Comparison of ENCODE assay signal across 26 cellular contexts in the genomic region with DNA sequence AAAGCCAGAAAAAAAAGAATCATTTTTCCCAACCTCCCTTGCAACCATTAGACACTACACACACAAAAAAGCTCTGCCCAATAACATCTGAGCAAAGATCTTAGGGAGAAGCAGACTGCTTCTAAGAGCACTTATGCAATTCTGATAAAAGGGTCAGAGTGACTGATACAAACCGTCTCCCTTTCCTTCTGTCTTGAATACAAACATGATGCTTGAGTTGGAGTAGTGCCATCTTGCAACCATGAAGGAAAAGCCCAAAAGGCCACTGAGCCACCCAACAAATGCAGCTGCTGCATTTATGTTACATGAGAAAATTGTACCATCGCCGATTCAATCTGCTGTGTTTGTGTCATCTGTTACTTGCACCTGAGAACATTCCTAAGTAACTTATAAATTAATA.
"Had no signal": no experiment of that assay in that cellular context is flagged by ENCODE, and none has a peak within 500 bp of the region (broad histone marks: within the 10 kb centered on the region; RNA-seq: fewer than 3 reads in every experiment).

No MANE protein-coding gene starts in this region.

- H3K36me3 ChIP-seq: brain microvascular endothelial cell, gastroesophageal sphincter, heart left ventricle, tibial artery had no signal

- H3K4me3 ChIP-seq: gastroesophageal sphincter, heart left ventricle, lung, tibial artery had no signal

- H3K36me3 Mint-ChIP-seq: activated CD4-positive, alpha-beta memory T cell treated with anti-CD3 and anti-CD28 coated beads for 36 hours had no signal

- H3K4me3 Mint-ChIP-seq: activated B cell treated with CpG ODN at 0.5 μM for 24 hours; activated CD4-positive, alpha-beta memory T cell treated with anti-CD3 and anti-CD28 coated beads for 36 hours; activated naive CD4-positive, alpha-beta T cell treated with anti-CD3 and anti-CD28 coated beads, Interleukin-2, amount 10 ng/mL, durations not matched to agents 7 days and 5 days; activated naive CD8-positive, alpha-beta T cell treated with anti-CD3 and anti-CD28 coated beads, Interleukin-2, amount 50 U/mL, for 24 hours; activated T-cell treated with anti-CD3 and anti-CD28 coated beads, Interleukin-2, amount 50 U/mL, for 4 hours; nephron had no signal

- ATAC-seq: activated naive CD8-positive, alpha-beta T cell treated with anti-CD3 and anti-CD28 coated beads, Interleukin-2, amount 50 U/mL, for 24 hours; activated T-cell treated with anti-CD3 and anti-CD28 coated beads, Interleukin-2, amount 50 U/mL, for 4 hours; esophagus mucosa; gastroesophageal sphincter; heart left ventricle; left lobe of liver had no signal

- H3K9me3 Mint-ChIP-seq: activated B cell treated with CpG ODN at 0.5 μM for 24 hours; activated CD4-positive, alpha-beta memory T cell treated with anti-CD3 and anti-CD28 coated beads for 36 hours; activated naive CD8-positive, alpha-beta T cell treated with anti-CD3 and anti-CD28 coated beads, Interleukin-2, amount 50 U/mL, for 24 hours; activated T-cell treated with anti-CD3 and anti-CD28 coated beads, Interleukin-2, amount 50 U/mL, for 4 hours; nephron had no signal

- H3K27me3 Mint-ChIP-seq: activated B cell treated with CpG ODN at 0.5 μM for 24 hours had no signal

- H3K27me3 ChIP-seq: brain microvascular endothelial cell, gastroesophageal sphincter, heart left ventricle, tibial artery had no signal

- H3K9me3 ChIP-seq: gastroesophageal sphincter, heart left ventricle, tibial artery had no signal

- FAIRE-seq: colon, kidney had no signal

- H3K27ac ChIP-seq: brain microvascular endothelial cell, gastroesophageal sphincter, tibial artery had no signal

- H3K27ac Mint-ChIP-seq: activated B cell treated with CpG ODN at 0.5 μM for 24 hours; activated CD4-positive, alpha-beta memory T cell treated with anti-CD3 and anti-CD28 coated beads for 36 hours; activated naive CD4-positive, alpha-beta T cell treated with anti-CD3 and anti-CD28 coated beads, Interleukin-2, amount 10 ng/mL, durations not matched to agents 7 days and 5 days; activated naive CD8-positive, alpha-beta T cell treated with anti-CD3 and anti-CD28 coated beads, Interleukin-2, amount 50 U/mL, for 24 hours; nephron had no signal

- DNase-seq: activated B cell treated with CpG ODN at 0.5 μM for 24 hours; activated CD4-positive, alpha-beta memory T cell treated with anti-CD3 and anti-CD28 coated beads for 36 hours; activated CD4-positive, alpha-beta T cell treated with anti-CD3 and anti-CD28 coated beads for 4 hours; activated effector memory CD4-positive, alpha-beta T cell treated with Interleukin-2 at 50 U/mL for 16 hours; activated naive CD4-positive, alpha-beta T cell treated with anti-CD3 and anti-CD28 coated beads, Interleukin-2, amount 10 ng/mL, durations not matched to agents 7 days and 5 days; activated naive CD8-positive, alpha-beta T cell treated with anti-CD3 and anti-CD28 coated beads, Interleukin-2, amount 50 U/mL, for 24 hours; activated T-cell treated with anti-CD3 and anti-CD28 coated beads, Interleukin-2, amount 50 U/mL, for 4 hours; aorta; brain microvascular endothelial cell; central memory CD4-positive, alpha-beta T cell; heart left ventricle; kidney; occipital lobe; retina; stimulated activated CD4-positive, alpha-beta T cell treated with anti-CD3 and anti-CD28 coated beads, Interleukin-12 subunit alpha, Interleukin-12 subunit beta, amount 100 ng/mL, for 4 hours; stimulated activated CD4-positive, alpha-beta T cell treated with anti-CD3 and anti-CD28 coated beads, Interleukin-1b, Interleukin-23, amount 100 ng/mL, for 48 hours; stimulated activated CD8-positive, alpha-beta memory T cell treated with anti-CD3 and anti-CD28 coated beads, Interleukin-4, amount 100 ng/mL, for 48 hours; stimulated activated naive CD4-positive, alpha-beta T cell treated with Interleukin-2 at 50 U/mL for 16 hours; T-helper 2 cell; tibial artery had no signal
